21 cellular contexts compared by ENCODE assay signal in genomic region chr7:123401295-123401694, GRCh38.
"Had no signal": no experiment of that assay in that cellular context is flagged by ENCODE, and none has a peak within 500 bp of the region (broad histone marks: within the 10 kb centered on the region; RNA-seq: fewer than 3 reads in every experiment).

No MANE protein-coding gene starts in this region.

- H3K9ac ChIP-seq: parathyroid adenoma had no signal

- H2AFZ ChIP-seq: parathyroid adenoma had no signal

- H3K9me3 Mint-ChIP-seq: activated CD4-positive, alpha-beta memory T cell treated with anti-CD3 and anti-CD28 coated beads for 36 hours; activated T-helper 1 cell treated with anti-CD3 and anti-CD28 coated beads, Interleukin-12 subunit alpha, Interleukin-12 subunit beta, Interleukin-2, Interleukin-4 antibody, amounts not matched to agents 30 ng/mL and 10 ng/mL and 1 ng/mL, durations not matched to agents 14 hours and 24 hours and 36 hours; stimulated activated memory B cell treated with anti-CD40 and anti-IgM and Interleukin-4, amounts not matched to agents 10 μg/mL and 1 μg/mL and 100 μg/mL, for 72 hours had no signal

- H3K36me3 Mint-ChIP-seq: activated CD4-positive, alpha-beta memory T cell treated with anti-CD3 and anti-CD28 coated beads for 36 hours; activated naive CD4-positive, alpha-beta T cell treated with anti-CD3 and anti-CD28 coated beads, Interleukin-2, amount 50 U/mL, for 72 hours; naive thymus-derived CD8-positive, alpha-beta T cell; stimulated activated memory B cell treated with anti-CD40 and anti-IgM and Interleukin-4, amounts not matched to agents 10 μg/mL and 1 μg/mL and 100 μg/mL, for 72 hours had no signal

- H3K4me1 Mint-ChIP-seq: naive thymus-derived CD8-positive, alpha-beta T cell; stimulated activated memory B cell treated with anti-CD40 and anti-IgM and Interleukin-4, amounts not matched to agents 10 μg/mL and 1 μg/mL and 100 μg/mL, for 72 hours had no signal

- H3K4me3 ChIP-seq: adrenal gland, cardiac muscle cell, esophagus muscularis mucosa, gastroesophageal sphincter, heart left ventricle, spleen had no signal

- H3K27ac ChIP-seq: adrenal gland, cardiac muscle cell, heart left ventricle, neutrophil, parathyroid adenoma, spleen had no signal

- H3K4me3 Mint-ChIP-seq: activated CD4-positive, alpha-beta memory T cell treated with anti-CD3 and anti-CD28 coated beads for 36 hours; activated T-helper 1 cell treated with anti-CD3 and anti-CD28 coated beads, Interleukin-12 subunit alpha, Interleukin-12 subunit beta, Interleukin-2, Interleukin-4 antibody, amounts not matched to agents 30 ng/mL and 10 ng/mL and 1 ng/mL, durations not matched to agents 14 hours and 24 hours and 36 hours; dendritic cell treated with granulocyte-macrophage colony-stimulating factor and Interleukin-4, amounts not matched to agents 40 ng/mL and 50 ng/mL, for 4 days; naive thymus-derived CD8-positive, alpha-beta T cell; stimulated activated memory B cell treated with anti-CD40 and anti-IgM and Interleukin-4, amounts not matched to agents 10 μg/mL and 1 μg/mL and 100 μg/mL, for 72 hours had no signal

- H3K27me3 ChIP-seq: adrenal gland, cardiac muscle cell, esophagus muscularis mucosa, gastroesophageal sphincter, heart left ventricle, neutrophil, spleen had no signal

- H3K27ac Mint-ChIP-seq: activated CD4-positive, alpha-beta memory T cell treated with anti-CD3 and anti-CD28 coated beads for 36 hours; activated naive CD4-positive, alpha-beta T cell treated with anti-CD3 and anti-CD28 coated beads, Interleukin-2, amount 50 U/mL, for 72 hours; activated T-helper 1 cell treated with anti-CD3 and anti-CD28 coated beads, Interleukin-12 subunit alpha, Interleukin-12 subunit beta, Interleukin-2, Interleukin-4 antibody, amounts not matched to agents 30 ng/mL and 10 ng/mL and 1 ng/mL, durations not matched to agents 14 hours and 24 hours and 36 hours; dendritic cell treated with granulocyte-macrophage colony-stimulating factor and Interleukin-4, amounts not matched to agents 40 ng/mL and 50 ng/mL, for 4 days; naive thymus-derived CD8-positive, alpha-beta T cell; stimulated activated memory B cell treated with anti-CD40 and anti-IgM and Interleukin-4, amounts not matched to agents 10 μg/mL and 1 μg/mL and 100 μg/mL, for 72 hours had no signal

- H3K9me3 ChIP-seq: adrenal gland, esophagus muscularis mucosa, gastroesophageal sphincter, neutrophil, spleen had no signal

- DNase-seq: activated CD4-positive, alpha-beta memory T cell treated with anti-CD3 and anti-CD28 coated beads for 36 hours; activated CD4-positive, alpha-beta T cell treated with anti-CD3 and anti-CD28 coated beads for 4 hours; activated gamma-delta T cell treated with Interleukin-2 at 50 U/mL for 16 hours; activated T-cell treated with anti-CD3 and anti-CD28 coated beads for 4 hours; adrenal gland; effector CD8-positive, alpha-beta T cell; heart left ventricle; kidney glomerular epithelial cell; naive thymus-derived CD8-positive, alpha-beta T cell; retina; spleen; stimulated activated CD4-positive, alpha-beta T cell treated with anti-CD3 and anti-CD28 coated beads, Interleukin-4, amount 100 ng/mL, for 4 hours had no signal

- ATAC-seq: activated naive CD4-positive, alpha-beta T cell treated with anti-CD3 and anti-CD28 coated beads, Interleukin-2, amount 50 U/mL, for 72 hours; gastroesophageal sphincter; heart left ventricle; naive thymus-derived CD8-positive, alpha-beta T cell; stimulated activated memory B cell treated with anti-CD40 and anti-IgM and Interleukin-4, amounts not matched to agents 10 μg/mL and 1 μg/mL and 100 μg/mL, for 72 hours had no signal

- H3K36me3 ChIP-seq: adrenal gland, cardiac muscle cell, esophagus muscularis mucosa, gastroesophageal sphincter, heart left ventricle, neutrophil, spleen had no signal

- H3K27me3 Mint-ChIP-seq: activated CD4-positive, alpha-beta memory T cell treated with anti-CD3 and anti-CD28 coated beads for 36 hours; dendritic cell treated with granulocyte-macrophage colony-stimulating factor and Interleukin-4, amounts not matched to agents 40 ng/mL and 50 ng/mL, for 4 days; stimulated activated memory B cell treated with anti-CD40 and anti-IgM and Interleukin-4, amounts not matched to agents 10 μg/mL and 1 μg/mL and 100 μg/mL, for 72 hours had no signal

- H3K4me1 ChIP-seq: adrenal gland, heart left ventricle, parathyroid adenoma, spleen had no signal
